ENCODE assay signal across 9 cellular contexts in genomic region chr10:8049151-8049873, GRCh38. TPM values are rescaled to one million over a fixed set of nuclear protein-coding genes. Genes with fewer than 3 reads are reported as not detected.
DNase-seq lines count a peak whose midpoint lies in the region; ATAC-seq and TF ChIP-seq lines count a peak whose summit lies in the region.
"Had no signal": no experiment of that assay in that cellular context is flagged by ENCODE, and none has a peak within 500 bp of the region (broad histone marks: within the 10 kb centered on the region; RNA-seq: fewer than 3 reads in every experiment).

No MANE protein-coding gene starts in this region.

- H3K4me3 ChIP-seq in CD8-positive, alpha-beta memory T cell (ENCODE audit: low read length) = no peak overlapping the region
- H3K4me3 ChIP-seq in neural progenitor cell = peak overlapping the region; percentile 44

- H3K27ac Mint-ChIP-seq in CD8-positive, alpha-beta memory T cell = peak overlapping the region in 5 of 8 donors; percentile 39 to 86 (median 81)
- peak overlapping the region in 2 of 3 donors; percentile 35 to 89 for H3K27ac Mint-ChIP-seq in IgD-negative memory B cell
- H3K27ac Mint-ChIP-seq in neural progenitor cell = no peak overlapping the region

- DNase-seq in CD8-positive, alpha-beta memory T cell = peak in 1 of 5 donors; percentile 16
- DNase-seq in ecto neural progenitor cell (ENCODE audit: low spot score) = peak; percentile 58
- DNase-seq in neural progenitor cell (ENCODE audit: low spot score) = peak; percentile 65
- no peak for DNase-seq in NCI-H345 treated with DMSO at 0.1 percent for 48 hours (lab: John Stamatoyannopoulos, UW; ENCODE audit: unreplicated experiment)
- no peak for DNase-seq in stimulated activated CD4-positive, alpha-beta T cell treated with anti-CD3 and anti-CD28 coated beads, Interleukin-1b, Interleukin-23, amount 100 ng/mL, for 48 hours
- DNase-seq in NCI-H2107 (lab: John Stamatoyannopoulos, UW) = no peak

- H3K4me2 ChIP-seq in neural progenitor cell = peak overlapping the region; percentile 92

- H3K9ac ChIP-seq in neural progenitor cell = no peak overlapping the region

- peaks cover 0 to 2% (median 0%) of the 10 kb centered on the region in 5 donors for H3K9me3 Mint-ChIP-seq in CD8-positive, alpha-beta memory T cell
- H3K9me3 Mint-ChIP-seq in IgD-negative memory B cell = peaks cover 0 to 11% (median 0%) of the 10 kb centered on the region in 3 donors
- H3K9me3 Mint-ChIP-seq in neural progenitor cell = no peaks in the 10 kb centered on the region

- ATAC-seq in HG03378 (IDR thresholded peaks at IDR 0.05; ENCODE audit: unreplicated experiment) = no peak

- peaks cover 88% of the 10 kb centered on the region for H3K27me3 ChIP-seq in CD8-positive, alpha-beta memory T cell (ENCODE audit: insufficient read depth, low read length, poor library complexity, severe bottlenecking)
- H3K27me3 ChIP-seq in neural progenitor cell = peaks cover 100% of the 10 kb centered on the region

- CTCF ChIA-PET in CD8-positive, alpha-beta memory T cell (lab: Charles Lee) = no interaction called here

- TF ChIP-seq CTCF in neural progenitor cell (IDR thresholded peaks at IDR 0.05) = no peak

- peaks cover 59 to 83% (median 69%) of the 10 kb centered on the region in 3 donors for H3K4me1 Mint-ChIP-seq in CD8-positive, alpha-beta memory T cell
- peaks cover 24 to 40% (median 28%) of the 10 kb centered on the region in 3 donors for H3K4me1 Mint-ChIP-seq in IgD-negative memory B cell
- H3K4me1 Mint-ChIP-seq in neural progenitor cell = peaks cover 44% of the 10 kb centered on the region

- H3F3A ChIP-seq in neural progenitor cell (ENCODE audit: low read depth) = peaks cover 81% of the 10 kb centered on the region

- H3K27ac ChIP-seq in CD8-positive, alpha-beta memory T cell (ENCODE audit: low read depth, low read length) = no peak overlapping the region
- no peak overlapping the region for H3K27ac ChIP-seq in neural progenitor cell

- H3K9me3 ChIP-seq in CD8-positive, alpha-beta memory T cell (ENCODE audit: low read length) = no peaks in the 10 kb centered on the region
- H3K9me3 ChIP-seq in neural progenitor cell (ENCODE audit: low read depth) = no peaks in the 10 kb centered on the region

- no peaks in the 10 kb centered on the region for H3K36me3 ChIP-seq in CD8-positive, alpha-beta memory T cell (ENCODE audit: insufficient read depth, low read length)
- H3K36me3 ChIP-seq in neural progenitor cell = no peaks in the 10 kb centered on the region

- POLR2A ChIA-PET in CD8-positive, alpha-beta memory T cell (lab: Charles Lee) = interaction anchor here (0.5 to 1.0 kb wide), 4 partner anchors 11 to 282 kb away, joined by 3 to 5 read pairs (median 3); no protein-coding TSS in a partner anchor

- no peak overlapping the region for H2AFZ ChIP-seq in neural progenitor cell (replicated peaks)

- peaks cover 81% of the 10 kb centered on the region for H3K4me1 ChIP-seq in CD8-positive, alpha-beta memory T cell (ENCODE audit: insufficient read depth, low read length)
- H3K4me1 ChIP-seq in neural progenitor cell = peaks cover 72% of the 10 kb centered on the region

- peak overlapping the region; percentile 58 to 84 (median 78) for H3K4me3 Mint-ChIP-seq in CD8-positive, alpha-beta memory T cell
- H3K4me3 Mint-ChIP-seq in IgD-negative memory B cell = peak overlapping the region in 3 of 4 donors; percentile 25 to 83 (median 63)
- H3K4me3 Mint-ChIP-seq in neural progenitor cell = peak overlapping the region; percentile 60

- peaks cover 96% of the 10 kb centered on the region for H4K20me1 ChIP-seq in neural progenitor cell (ENCODE audit: low read depth)

- peaks cover 0 to 4% (median 0%) of the 10 kb centered on the region in 3 donors for H3K36me3 Mint-ChIP-seq in CD8-positive, alpha-beta memory T cell
- H3K36me3 Mint-ChIP-seq in IgD-negative memory B cell (peaks cover 2% of the 10 kb centered on the region), neural progenitor cell (no peaks in the 10 kb centered on the region)

- H3K27me3 Mint-ChIP-seq in CD8-positive, alpha-beta memory T cell = peaks cover 65 to 72% of the 10 kb centered on the region in 2 donors
- peaks cover 67% of the 10 kb centered on the region for H3K27me3 Mint-ChIP-seq in IgD-negative memory B cell
- H3K27me3 Mint-ChIP-seq in neural progenitor cell (ENCODE audit: insufficient read depth, low read depth) = peaks cover 71% of the 10 kb centered on the region

- no peaks in the 10 kb centered on the region for H3K79me2 ChIP-seq in neural progenitor cell (ENCODE audit: low read depth)

RNA-seq across cellular contexts. Expression of gene GATA3, which starts 5.2 kb away (rescaled TPM):
- total RNA-seq in CD8-positive, alpha-beta memory T cell = 10 to 100 TPM; 48.9 to 53.3 TPM
- 58.6 TPM for polyA plus RNA-seq in CD8-positive, alpha-beta memory T cell
- 2.0 TPM for polyA plus RNA-seq in IgD-negative memory B cell
- 0.09 TPM in 1 of 2 replicates, not detected in the other for total RNA-seq in neural progenitor cell (ENCODE audit: low replicate concordance)
- total RNA-seq: fibroblast of lung had no signal
- polyA plus RNA-seq: fibroblast of lung had no signal

Comparison
In these comparisons a context has a peak if more than half of its experiments do, and no peak if none do; other contexts are left out.
1. DNase-seq: peak in ecto neural progenitor cell (single experiment) and neural progenitor cell (single experiment); none in NCI-H345 treated with DMSO at 0.1 percent for 48 hours (single experiment), stimulated activated CD4-positive, alpha-beta T cell treated with anti-CD3 and anti-CD28 coated beads, Interleukin-1b, Interleukin-23, amount 100 ng/mL, for 48 hours (single experiment) and NCI-H2107 (single experiment).
2. RNA of gene GATA3, which starts 5.2 kb away (total RNA-seq): 48.9 to 53.3 TPM in CD8-positive, alpha-beta memory T cell; 0.09 TPM in neural progenitor cell; every median in the first group is over 10 times any median in the second.
3. Peak in every context shown above with its lines, with median percentiles within 50 percentile points of each other: H3K4me3 Mint-ChIP-seq.